In the genomic region with DNA sequence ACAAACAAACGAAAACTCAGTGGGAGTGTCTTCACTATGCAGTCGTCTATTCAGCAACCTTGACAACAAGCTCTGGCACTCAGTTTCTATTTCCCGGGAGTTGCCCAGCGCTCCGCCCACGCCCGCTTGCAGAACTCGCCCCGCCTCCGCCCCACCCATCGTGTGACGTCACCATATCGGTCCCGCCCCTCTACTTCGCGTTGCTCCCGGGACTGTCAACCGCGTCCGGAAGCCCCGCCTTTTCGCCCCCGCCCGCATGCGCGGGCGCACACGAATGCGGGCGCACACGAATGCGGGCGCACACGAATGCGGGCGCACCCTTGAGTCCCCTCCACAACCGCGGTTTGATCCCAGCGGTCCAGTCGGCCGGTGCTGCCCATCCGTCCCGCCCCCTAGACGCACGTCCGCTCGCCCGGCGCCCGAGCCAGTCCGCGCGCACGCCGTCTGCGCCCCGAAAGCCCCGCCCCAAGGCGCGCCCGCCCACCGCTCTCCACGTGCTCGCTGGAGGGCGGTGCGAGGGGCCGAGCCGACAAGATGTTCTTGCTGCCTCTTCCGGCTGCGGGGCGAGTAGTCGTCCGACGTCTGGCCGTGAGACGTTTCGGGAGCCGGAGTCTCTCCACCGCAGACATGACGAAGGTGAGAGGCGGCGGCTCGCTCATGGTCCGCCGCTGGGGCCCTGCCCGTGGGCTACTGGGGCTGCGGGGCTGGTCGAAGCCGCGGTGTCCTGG, we compare ENCODE assay signal across 8 cellular contexts. TPM values are rescaled to one million over a fixed set of nuclear protein-coding genes. Genes with fewer than 3 reads are reported as not detected.
DNase-seq lines count a peak whose midpoint lies in the region; ATAC-seq, FAIRE-seq and TF ChIP-seq lines count a peak whose summit lies in the region.

Gene LAP3, plus strand, starts transcription at position 267 of the 728 bp plus-strand sequence. Its CDS starts 268 bp downstream, at position 535.

- intact Hi-C loops in kidney (cut with DNase I), result no loop called here

- DNase-seq in AG20443 (ENCODE audit: low spot score), result peak; percentile 99
- DNase-seq in NCI-H460 (ENCODE audit: extremely low read depth, low read depth), result peak; percentile 91
- peak; percentile 97 to 99 for DNase-seq in activated CD4-positive, alpha-beta T cell treated with anti-CD3 and anti-CD28 coated beads for 24 hours (ENCODE audit: low read depth in 2 of 2)
- DNase-seq in chondrocyte (ENCODE audit: low spot score), result peak; percentile 98
- DNase-seq in kidney, result peak; percentile 99
- peak; percentile 96 for DNase-seq in stimulated activated CD4-positive, alpha-beta T cell treated with anti-CD3 and anti-CD28 coated beads, Interleukin-15, amount 100 ng/mL, for 24 hours

- FAIRE-seq in kidney (lab: Jason Lieb, UNC), result peak; percentile 79

- ATAC-seq in GM19043 (IDR thresholded peaks at IDR 0.05; ENCODE audit: low read depth, unreplicated experiment), result peak; percentile 72
- ATAC-seq in HG03378 (IDR thresholded peaks at IDR 0.05; ENCODE audit: unreplicated experiment), result peak; percentile 68

- peaks cover 8 to 19% of the 10 kb centered on the region in 2 donors for H3K4me1 ChIP-seq in kidney (ENCODE audit: control insufficient read depth in 1 of 2, insufficient read depth in 1 of 2, low read depth in 1 of 2, low read length in 2 of 2)

- H3K4me3 Mint-ChIP-seq in chondrocyte (ENCODE audit: unreplicated experiment), result peak within 1 kb of the TSS; percentile 81

- peak within 1 kb of the TSS; percentile 91 for H3K27ac Mint-ChIP-seq in chondrocyte (ENCODE audit: unreplicated experiment)

- H3K9ac ChIP-seq in kidney (ENCODE audit: low read length in 2 of 2), result peak within 1 kb of the TSS; percentile 86 to 90

- TF ChIP-seq CTCF in chondrocyte (IDR thresholded peaks at IDR 0.05) (no peak), kidney (IDR thresholded peaks at IDR 0.05; ENCODE audit: borderline replicate concordance, extremely low read depth, insufficient read depth) (no peak)

- H3K4me1 Mint-ChIP-seq in chondrocyte (ENCODE audit: low read depth), result peaks cover 24% of the 10 kb centered on the region

- H3K9me3 ChIP-seq in kidney (ENCODE audit: control insufficient read depth in 1 of 2, low read length in 2 of 2), result no peaks in the 10 kb centered on the region

- H3K27me3 Mint-ChIP-seq in chondrocyte (ENCODE audit: low read depth), result no peaks in the 10 kb centered on the region

- no peaks in the 10 kb centered on the region for H3K9me3 Mint-ChIP-seq in chondrocyte (ENCODE audit: low read depth)

- H3K36me3 Mint-ChIP-seq in chondrocyte (ENCODE audit: low read depth), result no peaks in the 10 kb centered on the region

- peaks cover 7% of the 10 kb centered on the region in 2 donors for H3K36me3 ChIP-seq in kidney (ENCODE audit: control insufficient read depth in 1 of 2, insufficient read depth in 2 of 2, low read length in 2 of 2)

- H3K4me3 ChIP-seq in kidney (ENCODE audit: low read length in 2 of 2), result peak within 1 kb of the TSS; percentile 63 to 89

- peak within 1 kb of the TSS; percentile 98 for H3K27ac ChIP-seq in kidney (ENCODE audit: low read depth in 2 of 2, low read length in 2 of 2)

RNA-seq across cellular contexts. Expression of gene LAP3, which starts in this region (rescaled TPM):
- 60.4 and 63.8 TPM in 2 replicates for total RNA-seq in NCI-H460 (2014; rRNA removed; shearing (Covaris generic))
- polyA plus RNA-seq in NCI-H460 (2014; cell fraction: nucleus; rRNA removed), result 85.8 and 88.2 TPM in 2 replicates
- total RNA-seq in chondrocyte (38.5 to 43.7 TPM (median 39.2 TPM) in 3 replicates), kidney (108 TPM)
- polyA plus RNA-seq in kidney (ENCODE audit: insufficient read depth, low read depth, low replicate concordance), result 123 TPM

Comparison
In these comparisons a context has a peak if more than half of its experiments do, and no peak if none do; other contexts are left out.
1. Peak in every context shown above with its lines: DNase-seq, ATAC-seq, H3K4me3 ChIP-seq and H3K27ac ChIP-seq.